ENCODE assay signal across 8 cellular contexts in the genomic region with DNA sequence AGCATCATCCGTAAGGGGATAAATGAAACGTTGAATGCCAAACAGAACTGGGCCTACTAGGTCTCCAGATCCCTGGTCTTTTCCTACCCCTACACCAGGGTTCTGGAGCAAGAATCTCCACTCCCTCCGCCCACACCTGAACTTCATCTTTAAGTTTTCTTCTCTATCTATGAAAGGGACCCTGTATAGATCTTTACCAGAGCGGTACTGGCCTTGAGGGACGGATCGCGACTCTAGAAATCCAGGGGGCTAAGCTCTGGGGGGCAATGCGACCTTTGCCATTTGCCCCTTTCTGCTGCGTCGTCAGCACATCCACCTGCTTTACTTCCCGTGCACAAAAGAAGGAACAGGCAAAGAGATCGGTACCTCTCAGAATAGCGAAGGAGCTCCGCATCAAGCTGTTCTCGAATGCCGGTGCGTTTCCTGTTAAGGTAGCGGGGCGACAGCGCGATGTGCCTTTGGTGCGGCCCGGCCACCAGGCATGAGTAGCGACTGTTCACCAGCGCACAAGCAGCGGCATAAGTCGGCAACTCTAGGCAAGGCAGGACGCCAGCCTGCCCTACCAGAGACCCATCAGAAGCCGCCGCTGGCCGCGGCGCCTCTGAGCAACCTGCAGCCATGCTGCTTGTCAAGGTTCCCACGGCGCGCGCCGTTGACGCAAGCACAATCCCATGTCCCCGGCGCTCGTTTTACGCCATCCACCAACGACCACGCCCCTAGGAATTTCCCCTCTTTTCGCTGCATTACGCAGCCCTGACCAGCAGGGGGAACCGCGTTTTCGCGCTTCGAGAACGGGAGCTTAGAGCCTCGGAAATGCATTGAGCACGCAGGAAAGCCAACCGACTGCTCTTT. TPM values are rescaled to one million over a fixed set of nuclear protein-coding genes. Genes with fewer than 3 reads are reported as not detected.
DNase-seq lines count a peak whose midpoint lies in the region; ATAC-seq and TF ChIP-seq lines count a peak whose summit lies in the region.

A gene with protein sequence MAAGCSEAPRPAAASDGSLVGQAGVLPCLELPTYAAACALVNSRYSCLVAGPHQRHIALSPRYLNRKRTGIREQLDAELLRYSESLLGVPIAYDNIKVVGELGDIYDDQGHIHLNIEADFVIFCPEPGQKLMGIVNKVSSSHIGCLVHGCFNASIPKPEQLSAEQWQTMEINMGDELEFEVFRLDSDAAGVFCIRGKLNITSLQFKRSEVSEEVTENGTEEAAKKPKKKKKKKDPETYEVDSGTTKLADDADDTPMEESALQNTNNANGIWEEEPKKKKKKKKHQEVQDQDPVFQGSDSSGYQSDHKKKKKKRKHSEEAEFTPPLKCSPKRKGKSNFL (minus strand): TSS at position 641 of the 852 bp plus-strand sequence. CDS start 21 bp downstream, at position 620.

- H3K36me3 ChIP-seq in KOPT-K1 (ENCODE audit: insufficient read depth, low read length) (peaks cover 6% of the 10 kb centered on the region), Peyer's patch (no peaks in the 10 kb centered on the region), esophagus squamous epithelium (peaks cover 0 to 5% (median 0%) of the 10 kb centered on the region in 3 donors)

- intact Hi-C loops in esophagus squamous epithelium (cut with DNase I): no loop called here

- 0% methylated on average over 41 to 46 of the region's 56 CpGs for WGBS in esophagus squamous epithelium, 2 donors

- no peaks in the 10 kb centered on the region for H3K9me3 ChIP-seq in KOPT-K1 (ENCODE audit: insufficient read depth, low read length, poor library complexity, severe bottlenecking)
- H3K9me3 ChIP-seq in Peyer's patch: no peaks in the 10 kb centered on the region
- H3K9me3 ChIP-seq in esophagus squamous epithelium: no peaks in the 10 kb centered on the region

- peak; percentile 63 to 94 (median 91) for TF ChIP-seq CTCF in Peyer's patch (IDR thresholded peaks at IDR 0.05)
- TF ChIP-seq CTCF in esophagus squamous epithelium (IDR thresholded peaks at IDR 0.05): peak; percentile 84 to 98 (median 92)

- peaks cover 0 to 17% (median 3%) of the 10 kb centered on the region in 4 donors for H3K4me1 ChIP-seq in Peyer's patch
- peaks cover 7 to 35% (median 9%) of the 10 kb centered on the region in 3 donors for H3K4me1 ChIP-seq in esophagus squamous epithelium

- H3K4me3 ChIP-seq in Peyer's patch (peak within 1 kb of the TSS; percentile 70 to 83 (median 73)), esophagus squamous epithelium (peak within 1 kb of the TSS; percentile 77 to 92 (median 88))

- DNase-seq in Daoy (ENCODE audit: low read depth): peak; percentile 99
- DNase-seq in Peyer's patch: peak; percentile 91 to 97 (median 95)
- DNase-seq in activated T-cell treated with anti-CD3 and anti-CD28 coated beads, Interleukin-2, amount 50 U/mL, for 48 hours: peak; percentile 97 to 99
- peak; percentile 60 for DNase-seq in esophagus squamous epithelium (lab: John Stamatoyannopoulos, UW)
- peak; percentile 99 for DNase-seq in myocyte (ENCODE audit: low read depth)
- peak; percentile 79 to 83 for DNase-seq in stimulated activated CD8-positive, alpha-beta memory T cell treated with anti-CD3 and anti-CD28 coated beads, Interleukin-7, amount 100 ng/mL, for 48 hours (ENCODE audit: extremely low read depth in 1 of 2, low read depth in 1 of 2)

- ATAC-seq in GM21786 (IDR thresholded peaks at IDR 0.05; ENCODE audit: unreplicated experiment): peak; percentile 99

- H3K27me3 ChIP-seq in Peyer's patch (no peaks in the 10 kb centered on the region), esophagus squamous epithelium (no peaks in the 10 kb centered on the region)

- H3K27ac ChIP-seq in KOPT-K1 (ENCODE audit: low read depth, low read length, poor library complexity, severe bottlenecking) (peak within 1 kb of the TSS; percentile 72), Peyer's patch (peak within 1 kb of the TSS; percentile 39 to 71 (median 61)), esophagus squamous epithelium (peak within 1 kb of the TSS; percentile 72 to 85 (median 81))

- peak; percentile 73 to 80 for TF ChIP-seq POLR2A in Peyer's patch (IDR thresholded peaks at IDR 0.05)
- TF ChIP-seq POLR2A in esophagus squamous epithelium (IDR thresholded peaks at IDR 0.05): peak in 2 of 4 donors; percentile 76 to 84

RNA-seq across cellular contexts. Expression of the gene that starts here (rescaled TPM):
- 50.9 and 61.2 TPM in 2 replicates for total RNA-seq in Daoy (2014; rRNA removed; shearing (Covaris generic))
- total RNA-seq in Peyer's patch (10 to 100 TPM in 1 of 4 donors, 1 to 10 TPM in 3; 4.8 to 12.6 (median 5.6) TPM), esophagus squamous epithelium (10 to 100 TPM in 3 of 4 donors, 1 to 10 TPM in 1; 5.6 to 15.8 (median 12.1) TPM), myocyte (21.2 and 28.4 TPM in 2 replicates)
- 4.7 TPM for polyA plus RNA-seq in myocyte (2012)

Comparison
In these comparisons a context has a peak if more than half of its experiments do, and no peak if none do; other contexts are left out.
1. Peak in every context shown above with its lines: DNase-seq, ATAC-seq, H3K4me3 ChIP-seq and H3K27ac ChIP-seq.